In the genomic region with DNA sequence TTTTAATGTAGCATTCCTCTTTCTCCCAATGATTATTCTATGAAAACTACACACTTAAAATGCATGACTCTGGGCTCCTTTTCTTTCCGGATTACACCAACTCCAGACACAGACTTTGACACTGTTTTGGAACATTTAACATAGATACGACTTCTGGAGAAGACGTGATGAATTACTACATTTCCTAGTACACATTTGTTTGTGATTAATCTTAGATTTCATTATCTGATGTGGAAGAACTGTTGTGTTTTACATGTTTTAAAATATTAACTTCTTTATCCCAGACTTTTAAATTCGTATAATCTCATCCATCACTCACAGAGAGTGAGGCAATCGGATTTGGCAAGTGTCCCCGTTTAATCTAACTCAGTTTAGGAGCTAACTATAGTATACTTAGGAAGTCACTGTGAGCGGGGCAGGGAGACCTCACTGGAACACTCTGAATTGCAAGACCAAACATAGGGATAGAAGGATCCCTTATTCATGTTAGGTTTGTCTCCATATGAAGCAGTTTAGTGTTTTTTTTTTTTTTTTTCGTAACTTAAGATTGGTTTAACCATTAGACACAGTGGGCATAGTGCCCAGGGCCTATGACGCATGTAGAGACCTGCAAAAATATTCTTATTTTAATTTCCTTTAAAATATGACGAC, we compare ENCODE assay signal across 13 cellular contexts.
DNase-seq lines count a peak whose midpoint lies in the region; ATAC-seq and TF ChIP-seq lines count a peak whose summit lies in the region.
"Had no signal": no experiment of that assay in that cellular context is flagged by ENCODE, and none has a peak within 500 bp of the region (broad histone marks: within the 10 kb centered on the region; RNA-seq: fewer than 3 reads in every experiment).

No MANE protein-coding gene starts in this region.

- CTCF ChIA-PET in IMR-90 (lab: Yijun Ruan, JAX): no interaction called here

- H3K4me1 Mint-ChIP-seq in activated T-helper 17 cell treated with anti-CD3 and anti-CD28 coated beads, Interleukin-2, amount 50 U/mL, for 72 hours: no peaks in the 10 kb centered on the region
- H3K4me1 Mint-ChIP-seq: IgD-negative memory B cell, neural crest cell had no signal

- H2BK120ac ChIP-seq in IMR-90 (ENCODE audit: low read depth, low read length): peak overlapping the region; percentile 43

- DNase-seq in IMR-90: peak; percentile 79
- DNase-seq in coronary artery (ENCODE audit: low spot score): no peak
- peak; percentile 66 for DNase-seq in kidney glomerular epithelial cell (lab: John Stamatoyannopoulos, UW)
- DNase-seq in stromal cell of bone marrow (ENCODE audit: low read depth): peak; percentile 50
- DNase-seq in LoVo (ENCODE audit: low spot score): no peak
- DNase-seq: activated CD4-positive, alpha-beta T cell treated with anti-CD3 and anti-CD28 coated beads, Interleukin-2, amount 50 U/mL, for 48 hours; activated naive CD4-positive, alpha-beta T cell treated with anti-CD3 and anti-CD28 coated beads for 36 hours; NCI-H1694 treated with DMSO at 0.1 percent for 48 hours had no signal

- no peak overlapping the region for H3K14ac ChIP-seq in IMR-90 (replicated peaks; ENCODE audit: low read depth, low read length)

- H3K9me3 ChIP-seq in IMR-90 (ENCODE audit: control insufficient read depth, insufficient read depth, low read length): no peaks in the 10 kb centered on the region

- H3K18ac ChIP-seq in IMR-90 (ENCODE audit: low read depth, low read length): peak overlapping the region; percentile 54; the same call in 1 of the 2 replicates

- H2AK5ac ChIP-seq in IMR-90 (ENCODE audit: low read depth, low read length): no peak overlapping the region

- H4K5ac ChIP-seq in IMR-90 (ENCODE audit: low read depth, low read length): peak overlapping the region; percentile 35; the same call in 1 of the 2 replicates

- H3K27me3 Mint-ChIP-seq in activated T-helper 17 cell treated with anti-CD3 and anti-CD28 coated beads, Interleukin-2, amount 50 U/mL, for 72 hours: no peaks in the 10 kb centered on the region
- H3K27me3 Mint-ChIP-seq: IgD-negative memory B cell had no signal

- no peaks in the 10 kb centered on the region for H3K9me1 ChIP-seq in IMR-90 (ENCODE audit: insufficient read depth, low read length)

- no peaks in the 10 kb centered on the region for H3K9me3 Mint-ChIP-seq in activated T-helper 17 cell treated with anti-CD3 and anti-CD28 coated beads, Interleukin-2, amount 50 U/mL, for 72 hours
- H3K9me3 Mint-ChIP-seq: activated naive CD4-positive, alpha-beta T cell treated with anti-CD3 and anti-CD28 coated beads for 36 hours had no signal

- TF ChIP-seq CTCF in IMR-90 (conservative IDR thresholded peaks at IDR 0.05; ENCODE audit: low read depth, low read length): no peak
- no peak for TF ChIP-seq CTCF in coronary artery (IDR thresholded peaks at IDR 0.05)

- peak overlapping the region; percentile 48; the same call in 1 of the 2 replicates for H3K23ac ChIP-seq in IMR-90 (ENCODE audit: low read depth, low read length)

- ATAC-seq in IMR-90 (ENCODE audit: low read depth): peak; percentile 74
- ATAC-seq in HG03442 (IDR thresholded peaks at IDR 0.05; ENCODE audit: unreplicated experiment): no peak
- no peak for ATAC-seq in GM19463 (IDR thresholded peaks at IDR 0.05; ENCODE audit: unreplicated experiment)
- no peak for ATAC-seq in activated T-helper 17 cell treated with anti-CD3 and anti-CD28 coated beads, Interleukin-2, amount 50 U/mL, for 72 hours (replicated peaks)

- no peaks in the 10 kb centered on the region for H3K27me3 ChIP-seq in IMR-90 (ENCODE audit: control insufficient read depth, insufficient read depth, low read length)

- H3K36me3 Mint-ChIP-seq in activated T-helper 17 cell treated with anti-CD3 and anti-CD28 coated beads, Interleukin-2, amount 50 U/mL, for 72 hours (ENCODE audit: low read depth): no peaks in the 10 kb centered on the region
- H3K36me3 Mint-ChIP-seq: IgD-negative memory B cell had no signal

- no TSS peak for BruUV-seq in IMR-90 (replicated peaks; lab: Mats Ljungman, UMichigan)

- H3K79me1 ChIP-seq in IMR-90 (ENCODE audit: low read depth in 1 of 2, low read length in 2 of 2): no peaks in the 10 kb centered on the region

- in situ Hi-C loops in IMR-90 (cut with MboI; ENCODE audit: low sequenced_read_pairs): no loop called here

- no peaks in the 10 kb centered on the region for H3K36me3 ChIP-seq in IMR-90 (ENCODE audit: control insufficient read depth, insufficient read depth, low read length)

- H2AK9ac ChIP-seq in IMR-90 (replicated peaks; ENCODE audit: low read depth, low read length, poor library complexity): no peak overlapping the region

- dilution Hi-C loops in IMR-90 (cut with HindIII; ENCODE audit: low sequenced_read_pairs, unreplicated experiment): no loop called here

- H3K56ac ChIP-seq in IMR-90 (ENCODE audit: extremely low read depth, insufficient read depth, low read length): no peak overlapping the region

- H4K20me1 ChIP-seq in IMR-90 (ENCODE audit: insufficient read depth, low read length): no peaks in the 10 kb centered on the region

- peak overlapping the region; percentile 79 for H2BK5ac ChIP-seq in IMR-90 (ENCODE audit: low read depth, low read length, poor library complexity, severe bottlenecking)

- peak overlapping the region; percentile 25; the same call in 1 of the 2 replicates for H3K4ac ChIP-seq in IMR-90 (ENCODE audit: low read depth, low read length)

- POLR2A ChIA-PET in IMR-90 (lab: Charles Lee; ENCODE audit: unreplicated experiment): no interaction called here

- TF ChIP-seq POLR2A in IMR-90 (IDR thresholded peaks at IDR 0.05; ENCODE audit: low read depth, low read length): no peak

- H3K27ac ChIP-seq in IMR-90 (ENCODE audit: insufficient read depth, low read length) (peak overlapping the region; percentile 75; the same call in 1 of the 2 replicates), coronary artery (peak overlapping the region; percentile 71 to 82)

- H3K4me2 ChIP-seq in IMR-90 (ENCODE audit: low read depth, low read length): peak overlapping the region; percentile 73

- H2BK15ac ChIP-seq in IMR-90 (ENCODE audit: low read depth, low read length): no peak overlapping the region

- H3K4me3 ChIP-seq in IMR-90 (ENCODE audit: insufficient read depth, low read depth, low read length): no peak overlapping the region
- peak overlapping the region; percentile 46 for H3K4me3 ChIP-seq in coronary artery

- peak overlapping the region in 1 of 2 experiments; percentile 70; a peak in 2 of 4 replicates for H4K8ac ChIP-seq in IMR-90 (ENCODE audit: low read depth in 2 of 2, low read length in 2 of 2)

- no peak overlapping the region for H3K27ac Mint-ChIP-seq in activated T-helper 17 cell treated with anti-CD3 and anti-CD28 coated beads, Interleukin-2, amount 50 U/mL, for 72 hours
- H3K27ac Mint-ChIP-seq: activated naive CD4-positive, alpha-beta T cell treated with anti-CD3 and anti-CD28 coated beads for 36 hours; IgD-negative memory B cell had no signal

- H3K4me3 Mint-ChIP-seq in activated T-helper 17 cell treated with anti-CD3 and anti-CD28 coated beads, Interleukin-2, amount 50 U/mL, for 72 hours: no peak overlapping the region
- H3K4me3 Mint-ChIP-seq: activated naive CD4-positive, alpha-beta T cell treated with anti-CD3 and anti-CD28 coated beads for 36 hours; IgD-negative memory B cell; neural crest cell had no signal

- intact Hi-C loops in IMR-90 (cut with micrococcal nuclease): loop anchor here (5.0 kb wide), 1 partner anchor 287 kb away; no protein-coding TSS in a partner anchor

- H3K4me1 ChIP-seq in IMR-90 (ENCODE audit: control insufficient read depth, insufficient read depth, low read length): peaks cover 4% of the 10 kb centered on the region; the same call in 1 of the 2 replicates

- no peak for TF ChIP-seq RAD21 in IMR-90 (IDR thresholded peaks at IDR 0.05; ENCODE audit: low read length)

- 17% methylated on average over 1 of the region's 10 CpGs; no CpG with 5 or more reads in 1 of the 2 experiments for WGBS in IMR-90 (ENCODE audit: extremely low coverage in 2 of 2, insufficient read length in 1 of 2), 2 experiments

- H2BK20ac ChIP-seq in IMR-90 (ENCODE audit: low read depth, low read length): peak overlapping the region; percentile 37; the same call in 1 of the 2 replicates

- peak overlapping the region; percentile 27; the same call in 1 of the 2 replicates for H4K91ac ChIP-seq in IMR-90 (ENCODE audit: insufficient read depth, low read depth, low read length)

- H2AFZ ChIP-seq in IMR-90 (replicated peaks; ENCODE audit: low read length, poor library complexity): no peak overlapping the region

- H3K9ac ChIP-seq in IMR-90 (ENCODE audit: low read depth, low read length): no peak overlapping the region

TF ChIP-seq in IMR-90, 13 proteins besides CTCF, POLR2A, EP300 and RAD21:
- TF ChIP-seq FOS (IDR thresholded peaks at IDR 0.05; ENCODE audit: low read depth, low read length) (no peak), CEBPB (IDR thresholded peaks at IDR 0.05; ENCODE audit: low read depth, low read length) (peak; percentile 68), SMC3 (IDR thresholded peaks at IDR 0.05; ENCODE audit: low read depth, low read length) (no peak), NFE2L2 (IDR thresholded peaks at IDR 0.05; ENCODE audit: low read depth, low read length) (no peak)

Comparison
In these comparisons a context has a peak if more than half of its experiments do, and no peak if none do; other contexts are left out.
1. DNase-seq: peak in IMR-90 (single experiment), kidney glomerular epithelial cell (single experiment) and stromal cell of bone marrow (single experiment); none in coronary artery (single experiment) and LoVo (single experiment).